ENCODE assay signal across 9 cellular contexts in genomic region chr1:184945034-184945433, GRCh38. TPM values are rescaled to one million over a fixed set of nuclear protein-coding genes. Genes with fewer than 3 reads are reported as not detected.
DNase-seq lines count a peak whose midpoint lies in the region; ATAC-seq and TF ChIP-seq lines count a peak whose summit lies in the region.
"Had no signal": no experiment of that assay in that cellular context is flagged by ENCODE, and none has a peak within 500 bp of the region (broad histone marks: within the 10 kb centered on the region; RNA-seq: fewer than 3 reads in every experiment).

No MANE protein-coding gene starts in this region.

- peaks cover 25% of the 10 kb centered on the region for H3K4me1 Mint-ChIP-seq in GM23338

- H3K79me2 ChIP-seq in GM23338 (replicated peaks; ENCODE audit: insufficient read depth): no peaks in the 10 kb centered on the region

- TF ChIP-seq CTCF in GM13976 (IDR thresholded peaks at IDR 0.05; ENCODE audit: borderline replicate concordance, control extremely low read depth, extremely low read depth, insufficient read depth, missing control alignments): no peak
- no peak for TF ChIP-seq CTCF in GM23338 (conservative IDR thresholded peaks at IDR 0.05; ENCODE audit: low read depth in 2 of 2)

- no peaks in the 10 kb centered on the region for H3F3A ChIP-seq in GM23338 (replicated peaks; ENCODE audit: low read depth)

- no peak overlapping the region for H3K4me3 ChIP-seq in GM23338

- H3K9me3 Mint-ChIP-seq in GM23338: no peaks in the 10 kb centered on the region

- no peaks in the 10 kb centered on the region for H3K36me3 Mint-ChIP-seq in GM23338 (ENCODE audit: low read depth)

- H2AFZ ChIP-seq in GM23338: no peak overlapping the region

- DNase-seq in GM13976 (ENCODE audit: low spot score): peak; percentile 62
- DNase-seq in GM23338 (ENCODE audit: low spot score): no peak
- peak; percentile 30 to 87 for DNase-seq in NOMO-1 (lab: John Stamatoyannopoulos, UW; ENCODE audit: unreplicated experiment in 2 of 2)
- peak; percentile 16 for DNase-seq in iris pigment epithelial cell (ENCODE audit: low read depth)
- DNase-seq in HuH-7 (ENCODE audit: low spot score): no peak
- no peak for DNase-seq in NCI-H2081 (lab: John Stamatoyannopoulos, UW)
- DNase-seq in NCI-H510A (lab: John Stamatoyannopoulos, UW): no peak
- DNase-seq: NCI-H1092 treated with DMSO at 0.1 percent for 48 hours had no signal

- H3K4me1 ChIP-seq in GM23338 (ENCODE audit: insufficient read depth): peaks cover 21% of the 10 kb centered on the region

- H3K36me3 ChIP-seq in GM23338 (ENCODE audit: insufficient read depth): no peaks in the 10 kb centered on the region

- H3K27ac Mint-ChIP-seq in GM23338: no peak overlapping the region

- peak overlapping the region; percentile 44; the same call in 1 of the 2 replicates for H3K4me2 ChIP-seq in GM23338

- in situ Hi-C loops in GM13976 (cut with MboI; ENCODE audit: low sequenced_read_pairs, unreplicated experiment): no loop called here

- H3K9me2 ChIP-seq in GM23338 (ENCODE audit: insufficient read depth): peaks cover 5% of the 10 kb centered on the region; the same call in 1 of the 2 replicates

- no peaks in the 10 kb centered on the region for H4K20me1 ChIP-seq in GM23338 (replicated peaks; ENCODE audit: insufficient read depth)

- H3K27me3 Mint-ChIP-seq in GM23338 (ENCODE audit: insufficient read depth, low read depth, poor library complexity): no peaks in the 10 kb centered on the region

- no peak overlapping the region for H3K27ac ChIP-seq in GM23338 (ENCODE audit: low read depth)

- no peak overlapping the region for H3K4me3 Mint-ChIP-seq in GM23338

- no peaks in the 10 kb centered on the region for H3K27me3 ChIP-seq in GM23338 (ENCODE audit: insufficient read depth)

- ATAC-seq in GM23338 (no peak), HG03045 (IDR thresholded peaks at IDR 0.05; ENCODE audit: unreplicated experiment) (no peak)

TF ChIP-seq in GM23338, 12 proteins besides CTCF, POLR2A, EP300 and RAD21:
- TF ChIP-seq ZNF114 (CRISPR knock-in tag; IDR thresholded peaks at IDR 0.05): no peak
- TF ChIP-seq STAT1 (IDR thresholded peaks at IDR 0.05; ENCODE audit: unreplicated experiment): no peak
- TF ChIP-seq JUNB (IDR thresholded peaks at IDR 0.05; ENCODE audit: unreplicated experiment): no peak
- TF ChIP-seq POLR2AphosphoS5 (IDR thresholded peaks at IDR 0.05; ENCODE audit: low read depth): no peak
- TF ChIP-seq CREB1 (CRISPR knock-in tag; IDR thresholded peaks at IDR 0.05; ENCODE audit: low read depth): no peak
- TF ChIP-seq EZH2phosphoT487 (IDR thresholded peaks at IDR 0.05; ENCODE audit: unreplicated experiment): no peak
- TF ChIP-seq, protein P1, sequence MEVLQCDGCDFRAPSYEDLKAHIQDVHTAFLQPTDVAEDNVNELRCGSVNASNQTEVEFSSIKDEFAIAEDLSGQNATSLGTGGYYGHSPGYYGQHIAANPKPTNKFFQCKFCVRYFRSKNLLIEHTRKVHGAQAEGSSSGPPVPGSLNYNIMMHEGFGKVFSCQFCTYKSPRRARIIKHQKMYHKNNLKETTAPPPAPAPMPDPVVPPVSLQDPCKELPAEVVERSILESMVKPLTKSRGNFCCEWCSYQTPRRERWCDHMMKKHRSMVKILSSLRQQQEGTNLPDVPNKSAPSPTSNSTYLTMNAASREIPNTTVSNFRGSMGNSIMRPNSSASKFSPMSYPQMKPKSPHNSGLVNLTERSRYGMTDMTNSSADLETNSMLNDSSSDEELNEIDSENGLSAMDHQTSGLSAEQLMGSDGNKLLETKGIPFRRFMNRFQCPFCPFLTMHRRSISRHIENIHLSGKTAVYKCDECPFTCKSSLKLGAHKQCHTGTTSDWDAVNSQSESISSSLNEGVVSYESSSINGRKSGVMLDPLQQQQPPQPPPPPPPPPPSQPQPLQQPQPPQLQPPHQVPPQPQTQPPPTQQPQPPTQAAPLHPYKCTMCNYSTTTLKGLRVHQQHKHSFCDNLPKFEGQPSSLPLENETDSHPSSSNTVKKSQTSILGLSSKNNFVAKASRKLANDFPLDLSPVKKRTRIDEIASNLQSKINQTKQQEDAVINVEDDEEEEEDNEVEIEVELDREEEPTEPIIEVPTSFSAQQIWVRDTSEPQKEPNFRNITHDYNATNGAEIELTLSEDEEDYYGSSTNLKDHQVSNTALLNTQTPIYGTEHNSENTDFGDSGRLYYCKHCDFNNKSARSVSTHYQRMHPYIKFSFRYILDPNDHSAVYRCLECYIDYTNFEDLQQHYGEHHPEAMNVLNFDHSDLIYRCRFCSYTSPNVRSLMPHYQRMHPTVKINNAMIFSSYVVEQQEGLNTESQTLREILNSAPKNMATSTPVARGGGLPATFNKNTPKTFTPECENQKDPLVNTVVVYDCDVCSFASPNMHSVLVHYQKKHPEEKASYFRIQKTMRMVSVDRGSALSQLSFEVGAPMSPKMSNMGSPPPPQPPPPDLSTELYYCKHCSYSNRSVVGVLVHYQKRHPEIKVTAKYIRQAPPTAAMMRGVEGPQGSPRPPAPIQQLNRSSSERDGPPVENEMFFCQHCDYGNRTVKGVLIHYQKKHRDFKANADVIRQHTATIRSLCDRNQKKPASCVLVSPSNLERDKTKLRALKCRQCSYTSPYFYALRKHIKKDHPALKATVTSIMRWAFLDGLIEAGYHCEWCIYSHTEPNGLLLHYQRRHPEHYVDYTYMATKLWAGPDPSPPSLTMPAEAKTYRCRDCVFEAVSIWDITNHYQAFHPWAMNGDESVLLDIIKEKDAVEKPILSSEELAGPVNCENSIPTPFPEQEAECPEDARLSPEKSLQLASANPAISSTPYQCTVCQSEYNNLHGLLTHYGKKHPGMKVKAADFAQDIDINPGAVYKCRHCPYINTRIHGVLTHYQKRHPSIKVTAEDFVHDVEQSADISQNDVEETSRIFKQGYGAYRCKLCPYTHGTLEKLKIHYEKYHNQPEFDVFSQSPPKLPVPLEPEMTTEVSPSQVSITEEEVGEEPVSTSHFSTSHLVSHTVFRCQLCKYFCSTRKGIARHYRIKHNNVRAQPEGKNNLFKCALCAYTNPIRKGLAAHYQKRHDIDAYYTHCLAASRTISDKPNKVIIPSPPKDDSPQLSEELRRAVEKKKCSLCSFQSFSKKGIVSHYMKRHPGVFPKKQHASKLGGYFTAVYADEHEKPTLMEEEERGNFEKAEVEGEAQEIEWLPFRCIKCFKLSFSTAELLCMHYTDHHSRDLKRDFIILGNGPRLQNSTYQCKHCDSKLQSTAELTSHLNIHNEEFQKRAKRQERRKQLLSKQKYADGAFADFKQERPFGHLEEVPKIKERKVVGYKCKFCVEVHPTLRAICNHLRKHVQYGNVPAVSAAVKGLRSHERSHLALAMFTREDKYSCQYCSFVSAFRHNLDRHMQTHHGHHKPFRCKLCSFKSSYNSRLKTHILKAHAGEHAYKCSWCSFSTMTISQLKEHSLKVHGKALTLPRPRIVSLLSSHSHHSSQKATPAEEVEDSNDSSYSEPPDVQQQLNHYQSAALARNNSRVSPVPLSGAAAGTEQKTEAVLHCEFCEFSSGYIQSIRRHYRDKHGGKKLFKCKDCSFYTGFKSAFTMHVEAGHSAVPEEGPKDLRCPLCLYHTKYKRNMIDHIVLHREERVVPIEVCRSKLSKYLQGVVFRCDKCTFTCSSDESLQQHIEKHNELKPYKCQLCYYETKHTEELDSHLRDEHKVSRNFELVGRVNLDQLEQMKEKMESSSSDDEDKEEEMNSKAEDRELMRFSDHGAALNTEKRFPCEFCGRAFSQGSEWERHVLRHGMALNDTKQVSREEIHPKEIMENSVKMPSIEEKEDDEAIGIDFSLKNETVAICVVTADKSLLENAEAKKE (CRISPR knock-in tag; IDR thresholded peaks at IDR 0.05): no peak
- TF ChIP-seq, protein P2, sequence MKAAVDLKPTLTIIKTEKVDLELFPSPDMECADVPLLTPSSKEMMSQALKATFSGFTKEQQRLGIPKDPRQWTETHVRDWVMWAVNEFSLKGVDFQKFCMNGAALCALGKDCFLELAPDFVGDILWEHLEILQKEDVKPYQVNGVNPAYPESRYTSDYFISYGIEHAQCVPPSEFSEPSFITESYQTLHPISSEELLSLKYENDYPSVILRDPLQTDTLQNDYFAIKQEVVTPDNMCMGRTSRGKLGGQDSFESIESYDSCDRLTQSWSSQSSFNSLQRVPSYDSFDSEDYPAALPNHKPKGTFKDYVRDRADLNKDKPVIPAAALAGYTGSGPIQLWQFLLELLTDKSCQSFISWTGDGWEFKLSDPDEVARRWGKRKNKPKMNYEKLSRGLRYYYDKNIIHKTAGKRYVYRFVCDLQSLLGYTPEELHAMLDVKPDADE (IDR thresholded peaks at IDR 0.05): no peak
- no peak for TF ChIP-seq NANOG (IDR thresholded peaks at IDR 0.05; ENCODE audit: borderline replicate concordance)
- TF ChIP-seq REST (IDR thresholded peaks at IDR 0.05; ENCODE audit: unreplicated experiment): no peak
- TF ChIP-seq ZNF331 (CRISPR knock-in tag; IDR thresholded peaks at IDR 0.05; ENCODE audit: low read depth): no peak
- no peak for TF ChIP-seq EZH2 (IDR thresholded peaks at IDR 0.05; ENCODE audit: low read depth, unreplicated experiment)
TF ChIP-seq in GM23338: peak in this region for 0.

RNA-seq across cellular contexts. Expression of gene NIBAN1, which starts 29.3 kb away (rescaled TPM):
- total RNA-seq in GM23338 (2014; rRNA removed; shearing (Covaris generic)): 11.1 and 12.3 TPM in 2 replicates
- polyA plus RNA-seq in GM23338 (2016; fragmentation: Nextera tagmentation; extraction: Ambion mirVana): 3.7 and 5.5 TPM in 2 replicates

Comparison
In these comparisons a context has a peak if more than half of its experiments do, and no peak if none do; other contexts are left out.
1. DNase-seq: peak in GM13976 (single experiment), NOMO-1 (2 of 2) and iris pigment epithelial cell (single experiment); none in GM23338 (single experiment), HuH-7 (single experiment), NCI-H2081 (0 of 2) and NCI-H510A (single experiment).